In the genomic region with DNA sequence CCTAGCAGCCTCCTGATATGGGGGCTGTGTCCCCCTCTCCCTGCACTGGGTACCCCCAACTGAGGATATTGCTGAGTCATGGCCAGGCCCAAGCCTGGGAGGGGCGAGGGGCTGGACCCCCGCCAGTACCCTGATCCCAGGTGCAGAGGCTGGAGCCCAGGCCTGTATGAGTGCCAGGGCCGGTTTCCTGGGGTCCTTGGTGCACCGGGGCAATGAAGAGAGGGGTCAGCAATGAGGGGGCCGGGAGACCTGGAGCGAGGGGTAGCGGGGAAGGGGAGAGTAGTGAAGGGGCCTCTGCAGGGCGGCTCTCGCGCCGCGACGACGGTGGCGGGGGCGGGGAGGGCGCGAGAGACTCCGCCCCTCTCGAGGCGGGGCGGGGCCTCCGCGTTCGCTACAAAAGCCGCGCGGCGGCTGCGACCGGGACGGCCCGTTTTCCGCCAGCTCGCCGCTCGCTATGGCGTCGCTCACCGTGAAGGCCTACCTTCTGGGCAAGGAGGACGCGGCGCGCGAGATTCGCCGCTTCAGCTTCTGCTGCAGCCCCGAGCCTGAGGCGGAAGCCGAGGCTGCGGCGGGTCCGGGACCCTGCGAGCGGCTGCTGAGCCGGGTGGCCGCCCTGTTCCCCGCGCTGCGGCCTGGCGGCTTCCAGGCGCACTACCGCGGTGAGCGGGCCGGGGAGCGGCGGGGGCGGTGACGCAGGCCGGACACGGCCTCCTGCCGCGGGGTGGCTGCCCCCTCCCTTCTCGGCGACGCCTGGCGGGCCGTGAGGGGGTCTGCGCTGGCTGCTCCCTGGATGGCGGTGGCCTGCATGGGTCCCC, we compare ENCODE assay signal across 8 cellular contexts. TPM values are rescaled to one million over a fixed set of nuclear protein-coding genes. Genes with fewer than 3 reads are reported as not detected.
DNase-seq lines count a peak whose midpoint lies in the region; ATAC-seq and TF ChIP-seq lines count a peak whose summit lies in the region.

Gene SQSTM1 (plus strand): TSS at position 423 of the 815 bp plus-strand sequence. CDS start 32 bp downstream, at position 455.

- H3K4me1 Mint-ChIP-seq in chondrocyte (ENCODE audit: low read depth), result peaks cover 62% of the 10 kb centered on the region

- peaks cover 16% of the 10 kb centered on the region for H3K36me3 Mint-ChIP-seq in chondrocyte (ENCODE audit: low read depth)

- H3K27ac Mint-ChIP-seq in chondrocyte (ENCODE audit: unreplicated experiment), result peak within 1 kb of the TSS; percentile 98

- peaks cover 5% of the 10 kb centered on the region for H3K36me3 ChIP-seq in kidney epithelial cell (ENCODE audit: control insufficient read depth, insufficient read depth, low read length)

- peak; percentile 42 for ATAC-seq in HG02884 (IDR thresholded peaks at IDR 0.05; ENCODE audit: unreplicated experiment)

- H3K27me3 ChIP-seq in kidney epithelial cell (ENCODE audit: control insufficient read depth, insufficient read depth, low read length), result no peaks in the 10 kb centered on the region

- H3K4me3 Mint-ChIP-seq in chondrocyte (ENCODE audit: unreplicated experiment), result peak within 1 kb of the TSS; percentile 91

- peak within 1 kb of the TSS; percentile 95 for H3K4me3 ChIP-seq in kidney epithelial cell (ENCODE audit: low read depth, low read length)

- peak; percentile 62 for DNase-seq in SIG-M5 treated with dmso at 0.1 percent for 504 hours (lab: John Stamatoyannopoulos, UW; ENCODE audit: unreplicated experiment)
- no peak for DNase-seq in SIG-M5 (lab: John Stamatoyannopoulos, UW)
- DNase-seq in NCI-H2171 (lab: John Stamatoyannopoulos, UW), result peak; percentile 24
- DNase-seq in activated CD4-positive, alpha-beta T cell treated with anti-CD3 and anti-CD28 coated beads for 1 hour, result peak; percentile 76
- no peak for DNase-seq in chondrocyte (ENCODE audit: low spot score)
- no peak for DNase-seq in kidney epithelial cell (ENCODE audit: low read depth)
- peak; percentile 77 to 80 for DNase-seq in stimulated activated CD4-positive, alpha-beta T cell treated with anti-CD3 and anti-CD28 coated beads, Interleukin-15, amount 100 ng/mL, for 1 hour (ENCODE audit: low read depth in 1 of 2, low spot score in 1 of 2)

- H3K9me3 Mint-ChIP-seq in chondrocyte (ENCODE audit: low read depth), result no peaks in the 10 kb centered on the region

- TF ChIP-seq CTCF in chondrocyte (IDR thresholded peaks at IDR 0.05) (peak; percentile 61), kidney epithelial cell (IDR thresholded peaks at IDR 0.05; ENCODE audit: insufficient read depth, low read length, poor library complexity, severe bottlenecking) (no peak)

- H3K27me3 Mint-ChIP-seq in chondrocyte (ENCODE audit: low read depth), result no peaks in the 10 kb centered on the region

RNA-seq across cellular contexts. Expression of gene SQSTM1, which starts in this region (rescaled TPM):
- total RNA-seq in chondrocyte (219 to 297 TPM (median 296 TPM) in 3 replicates), kidney epithelial cell (905 and 956 TPM in 2 replicates)

Comparison
In these comparisons a context has a peak if more than half of its experiments do, and no peak if none do; other contexts are left out.
1. DNase-seq: peak in SIG-M5 treated with dmso at 0.1 percent for 504 hours (single experiment), NCI-H2171 (single experiment), activated CD4-positive, alpha-beta T cell treated with anti-CD3 and anti-CD28 coated beads for 1 hour (single experiment) and stimulated activated CD4-positive, alpha-beta T cell treated with anti-CD3 and anti-CD28 coated beads, Interleukin-15, amount 100 ng/mL, for 1 hour (2 of 2); none in SIG-M5 (single experiment), chondrocyte (single experiment) and kidney epithelial cell (single experiment).